Comparison of ENCODE assay signal across 1 cellular context in genomic region chr19:984165-984967, GRCh38.
TF ChIP-seq lines count a peak whose summit lies in the region.

Gene WDR18, plus strand, starts transcription at chr19:984345. Its CDS starts 9 bp downstream, at chr19:984354.

TF ChIP-seq in GM23338, 12 proteins besides CTCF, POLR2A, EP300 and RAD21 (continued from another document):
- TF ChIP-seq ZNF462 (CRISPR knock-in tag; IDR thresholded peaks at IDR 0.05): no peak
- TF ChIP-seq POLR2AphosphoS5 (IDR thresholded peaks at IDR 0.05; ENCODE audit: low read depth): peak; percentile 66
